31 cellular contexts compared by ENCODE assay signal in the genomic region with DNA sequence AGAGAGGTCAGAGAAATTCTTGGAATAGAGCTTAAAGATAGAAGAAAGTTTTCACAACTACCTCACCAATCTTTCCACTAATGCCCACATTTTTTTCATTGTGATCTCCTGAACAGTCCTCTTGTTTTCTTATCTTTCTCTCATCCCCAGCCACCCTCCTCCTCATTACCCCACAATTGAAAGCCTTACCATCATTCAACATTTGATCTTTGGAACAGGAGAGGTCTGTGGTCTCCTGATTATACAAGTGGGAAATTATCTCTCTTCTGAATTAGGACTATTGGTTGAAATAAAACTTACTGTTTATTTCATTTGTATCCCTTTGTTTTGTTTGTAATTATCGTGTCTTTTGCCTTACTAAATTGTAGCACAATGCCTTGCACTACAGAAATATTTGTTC. TPM values are rescaled to one million over a fixed set of nuclear protein-coding genes. Genes with fewer than 3 reads are reported as not detected.
"Had no signal": no experiment of that assay in that cellular context is flagged by ENCODE, and none has a peak within 500 bp of the region (broad histone marks: within the 10 kb centered on the region; RNA-seq: fewer than 3 reads in every experiment).

No MANE protein-coding gene starts in this region.

- DNase-seq: activated CD4-positive, alpha-beta memory T cell treated with anti-CD3 and anti-CD28 coated beads, Interleukin-2, amount 10 ng/mL, durations not matched to agents 7 days and 5 days; activated CD4-positive, alpha-beta T cell treated with anti-CD3 and anti-CD28 coated beads for 1 hour; activated CD4-positive, alpha-beta T cell treated with anti-CD3 and anti-CD28 coated beads for 4 hours; activated CD4-positive, alpha-beta T cell treated with anti-CD3 and anti-CD28 coated beads, Interleukin-2, amount 10 ng/mL, durations not matched to agents 7 days and 5 days; activated CD4-positive, alpha-beta T cell treated with anti-CD3 and anti-CD28 coated beads, Interleukin-2, amount 50 U/mL, for 4 hours; activated CD8-positive, alpha-beta memory T cell treated with anti-CD3 and anti-CD28 coated beads, Interleukin-2, amount 50 U/mL, for 48 hours; activated gamma-delta T cell; activated naive CD4-positive, alpha-beta T cell; activated naive CD4-positive, alpha-beta T cell treated with anti-CD3 and anti-CD28 coated beads, Interleukin-2, amount 10 ng/mL, durations not matched to agents 7 days and 5 days; activated naive CD8-positive, alpha-beta T cell treated with anti-CD3 and anti-CD28 coated beads, Interleukin-2, amount 10 ng/mL, durations not matched to agents 7 days and 5 days; activated T-cell treated with anti-CD3 and anti-CD28 coated beads for 4 hours; activated T-cell treated with anti-CD3 and anti-CD28 coated beads, Interleukin-2, amount 50 U/mL, for 24 hours; activated T-cell treated with anti-CD3 and anti-CD28 coated beads, Interleukin-2, amount 50 U/mL, for 72 hours; amniotic stem cell; anterior cingulate cortex; brain microvascular endothelial cell; dorsolateral prefrontal cortex; effector memory CD4-positive, alpha-beta T cell; endodermal cell; foreskin fibroblast; head of caudate nucleus; T-helper 1 cell; T-helper 2 cell had no signal

- H3K4me3 ChIP-seq: coronary artery, dorsolateral prefrontal cortex had no signal

- H3K36me3 ChIP-seq: brain microvascular endothelial cell had no signal

- H3K27me3 ChIP-seq: brain microvascular endothelial cell, dorsolateral prefrontal cortex had no signal

- FAIRE-seq: astrocyte, bronchial epithelial cell, frontal cortex had no signal

- ATAC-seq: activated naive CD4-positive, alpha-beta T cell treated with anti-CD3 and anti-CD28 coated beads, Interleukin-2, amount 50 U/mL, for 72 hours; activated T-cell treated with anti-CD3 and anti-CD28 coated beads, Interleukin-2, amount 50 U/mL, for 72 hours; esophagus mucosa; WTC11 had no signal

- H3K27ac ChIP-seq: brain microvascular endothelial cell, coronary artery, dorsolateral prefrontal cortex, VCaP had no signal

RNA-seq across cellular contexts. Expression of gene DNAH14, which starts 29.6 kb away (rescaled TPM):
- total RNA-seq: activated naive CD8-positive, alpha-beta T cell treated with anti-CD3 and anti-CD28 coated beads, Interleukin-2, amount 10 ng/mL, durations not matched to agents 7 days and 5 days had no signal
